ENCODE assay signal across 8 cellular contexts in genomic region chr11:13486926-13487660, GRCh38. TPM values are rescaled to one million over a fixed set of nuclear protein-coding genes. Genes with fewer than 3 reads are reported as not detected.
DNase-seq lines count a peak whose midpoint lies in the region; ATAC-seq, FAIRE-seq and TF ChIP-seq lines count a peak whose summit lies in the region.

No MANE protein-coding gene starts in this region.

- POLR2A ChIA-PET in HEK293T (lab: Yijun Ruan, JAX) = interaction anchor here (1.4 kb wide), 1 partner anchor 24 kb away, joined by 4 read pairs; the partner anchor contains the start of gene BTBD10

- peak; percentile 24 for DNase-seq in DND-41
- peak; percentile 60 for DNase-seq in SK-N-DZ (ENCODE audit: low spot score)
- DNase-seq in keratinocyte (ENCODE audit: low read depth, low spot score) = no peak
- DNase-seq in stimulated activated CD4-positive, alpha-beta T cell treated with anti-CD3 and anti-CD28 coated beads, Interleukin-4, amount 100 ng/mL, for 48 hours (ENCODE audit: low read depth in 2 of 2) = peak; percentile 47 to 59
- no peak for DNase-seq in HEK293T (ENCODE audit: extremely low spot score)
- DNase-seq in NCI-H2081 treated with DMSO at 0.1 percent for 48 hours (lab: John Stamatoyannopoulos, UW) = no peak

- H3K27me3 ChIP-seq in DND-41 (ENCODE audit: insufficient read depth, low read length, poor library complexity) (peaks cover 6% of the 10 kb centered on the region), keratinocyte (ENCODE audit: control insufficient read depth, extremely low read depth, insufficient read depth, low read length) (no peaks in the 10 kb centered on the region)

- ATAC-seq in DND-41 (ENCODE audit: insufficient read depth, low read depth) (peak; percentile 58; the same call in 2 of the 3 replicates), HG02798 (IDR thresholded peaks at IDR 0.05; ENCODE audit: poor library complexity, unreplicated experiment) (peak; percentile 74)

- H3K9me3 Mint-ChIP-seq in activated naive CD8-positive, alpha-beta T cell (ENCODE audit: low read depth) = no peaks in the 10 kb centered on the region

- CTCF ChIA-PET in HEK293T (lab: Yijun Ruan, JAX) = interaction anchor here (0.6 kb wide), 1 partner anchor 1494 kb away, joined by 4 read pairs; no protein-coding TSS in a partner anchor

- no peaks in the 10 kb centered on the region for H3K4me1 ChIP-seq in DND-41 (ENCODE audit: insufficient read depth, low read length)
- H3K4me1 ChIP-seq in keratinocyte (ENCODE audit: control insufficient read depth, extremely low read depth, insufficient read depth, low read length) = no peaks in the 10 kb centered on the region

- dilution Hi-C loops in keratinocyte (cut with MboI; ENCODE audit: extremely low pct_ligation_motif_present, low sequenced_read_pairs) = no loop called here

- H4K20me1 ChIP-seq in DND-41 (ENCODE audit: insufficient read depth, low read length) = no peaks in the 10 kb centered on the region
- H4K20me1 ChIP-seq in keratinocyte (ENCODE audit: control insufficient read depth, extremely low read depth, insufficient read depth, low read length) = no peaks in the 10 kb centered on the region

- H2AFZ ChIP-seq in DND-41 (ENCODE audit: low read depth, low read length) (no peak overlapping the region), keratinocyte (ENCODE audit: control insufficient read depth, low read length) (peak overlapping the region; percentile 44)

- FAIRE-seq in keratinocyte (lab: Jason Lieb, UNC) = no peak

- no peaks in the 10 kb centered on the region for H3K9me1 ChIP-seq in keratinocyte (ENCODE audit: control insufficient read depth, extremely low read depth, insufficient read depth, low read length)

- peak overlapping the region; percentile 77 for H3K27ac Mint-ChIP-seq in activated naive CD8-positive, alpha-beta T cell

- H3K9ac ChIP-seq in DND-41 (ENCODE audit: low read depth, low read length) (no peak overlapping the region), keratinocyte (ENCODE audit: control insufficient read depth, extremely low read depth, insufficient read depth, low read length) (no peak overlapping the region)

- H3K4me3 ChIP-seq in DND-41 (ENCODE audit: low read depth in 1 of 2, low read length in 2 of 2) (no peak overlapping the region), keratinocyte (ENCODE audit: control insufficient read depth in 2 of 3, extremely low read depth in 1 of 3, insufficient read depth in 2 of 3, low read depth in 1 of 3, low read length in 3 of 3) (no peak overlapping the region)

- H3K79me2 ChIP-seq in DND-41 (ENCODE audit: insufficient read depth, low read length) (no peaks in the 10 kb centered on the region), keratinocyte (ENCODE audit: control insufficient read depth, insufficient read depth, low read length) (no peaks in the 10 kb centered on the region)

- peaks cover 3% of the 10 kb centered on the region for H3K27me3 Mint-ChIP-seq in activated naive CD8-positive, alpha-beta T cell

- no peaks in the 10 kb centered on the region for H3K36me3 ChIP-seq in DND-41 (ENCODE audit: insufficient read depth, low read length)
- H3K36me3 ChIP-seq in keratinocyte (ENCODE audit: control insufficient read depth in 2 of 2, extremely low read depth in 1 of 2, insufficient read depth in 2 of 2, low read length in 2 of 2) = no peaks in the 10 kb centered on the region

- peak; percentile 52 for TF ChIP-seq CTCF in DND-41 (IDR thresholded peaks at IDR 0.05; ENCODE audit: borderline replicate concordance, extremely low read depth, low read length, poor library complexity, severe bottlenecking)
- peak; percentile 26 to 63 (median 59) for TF ChIP-seq CTCF in keratinocyte (optimal IDR thresholded peaks at IDR 0.05 in 1 of 3, IDR thresholded peaks at IDR 0.05 in 1 of 3, conservative IDR thresholded peaks at IDR 0.05 in 1 of 3; ENCODE audit: extremely low read depth in 1 of 3, insufficient read depth in 2 of 3, low read length in 3 of 3)

- H3K27ac ChIP-seq in DND-41 (ENCODE audit: low read length) = no peak overlapping the region
- no peak overlapping the region for H3K27ac ChIP-seq in keratinocyte (ENCODE audit: control insufficient read depth, insufficient read depth, low read length)

- H3K4me3 Mint-ChIP-seq in activated naive CD8-positive, alpha-beta T cell = peak overlapping the region; percentile 88

- H3K4me1 Mint-ChIP-seq in activated naive CD8-positive, alpha-beta T cell (ENCODE audit: low read depth) = peaks cover 6% of the 10 kb centered on the region

- no peaks in the 10 kb centered on the region for H3K36me3 Mint-ChIP-seq in activated naive CD8-positive, alpha-beta T cell

- H3K4me2 ChIP-seq in DND-41 (ENCODE audit: insufficient read depth, low read length) (no peak overlapping the region), keratinocyte (ENCODE audit: control insufficient read depth, extremely low read depth, insufficient read depth, low read depth, low read length) (peak overlapping the region; percentile 46)

- H3K9me3 ChIP-seq in DND-41 (ENCODE audit: insufficient read depth, low read length, severe bottlenecking) (no peaks in the 10 kb centered on the region), keratinocyte (ENCODE audit: control insufficient read depth, low read depth, low read length) (no peaks in the 10 kb centered on the region)

TF ChIP-seq in HEK293T, 16 proteins besides CTCF, POLR2A, EP300 and RAD21:
- TF ChIP-seq SUZ12 (IDR thresholded peaks at IDR 0.05) (no peak), ARNT (IDR thresholded peaks at IDR 0.05) (no peak), LEF1 (IDR thresholded peaks at IDR 0.05; ENCODE audit: borderline replicate concordance) (no peak), ELF4 (IDR thresholded peaks at IDR 0.05) (no peak), FOXK2 (IDR thresholded peaks at IDR 0.05) (no peak), L3MBTL2 (conservative IDR thresholded peaks at IDR 0.05) (no peak), BHLHE40 (IDR thresholded peaks at IDR 0.05; ENCODE audit: borderline replicate concordance) (no peak), NFRKB (IDR thresholded peaks at IDR 0.05) (no peak), HDGF (IDR thresholded peaks at IDR 0.05; ENCODE audit: borderline replicate concordance) (no peak), FOXA1 (IDR thresholded peaks at IDR 0.05) (no peak), ZNF384 (IDR thresholded peaks at IDR 0.05) (no peak), FOXM1 (IDR thresholded peaks at IDR 0.05; ENCODE audit: borderline replicate concordance) (no peak), CTBP1 (IDR thresholded peaks at IDR 0.05; ENCODE audit: borderline replicate concordance) (no peak)

RNA-seq across cellular contexts. Expression of gene PTH, which starts 8.7 kb away (rescaled TPM):
- not detected in 2 replicates for polyA plus RNA-seq in SK-N-DZ (2014; cell fraction: cytosol; rRNA removed)
- polyA plus RNA-seq in SK-N-DZ (2014; cell fraction: nucleus; rRNA removed) = not detected in 2 replicates
- polyA plus RNA-seq in keratinocyte = not detected in 3 replicates
- not detected for polyA plus RNA-seq in keratinocyte (2011; ENCODE audit: low read depth)
- polyA plus RNA-seq in keratinocyte (2011; cell fraction: cytosol; rRNA removed) = not detected in 2 replicates
- not detected in 2 replicates for polyA plus RNA-seq in keratinocyte (2011; cell fraction: nucleus; rRNA removed)
- not detected in 2 replicates for polyA plus RNA-seq in keratinocyte (2012; ENCODE audit: low replicate concordance)
- polyA minus RNA-seq in keratinocyte = not detected in 3 replicates
- polyA minus RNA-seq in keratinocyte (2011; cell fraction: cytosol; rRNA and poly(A)+ RNA removed) = not detected
- polyA minus RNA-seq in keratinocyte (2011; cell fraction: nucleus; rRNA and poly(A)+ RNA removed) = not detected in 2 replicates

RNA-seq across cellular contexts. Expression of gene BTBD10, which starts 24.1 kb away (rescaled TPM):
- 30.4 and 37.6 TPM in 2 replicates for polyA plus RNA-seq in SK-N-DZ (2014; cell fraction: cytosol; rRNA removed)
- 19.4 and 26.9 TPM in 2 replicates for polyA plus RNA-seq in SK-N-DZ (2014; cell fraction: nucleus; rRNA removed)
- polyA plus RNA-seq in keratinocyte = 45.6 to 76.0 TPM (median 66.5 TPM) in 3 replicates
- polyA plus RNA-seq in keratinocyte (2011; ENCODE audit: low read depth) = 59.9 TPM
- polyA plus RNA-seq in keratinocyte (2011; cell fraction: cytosol; rRNA removed) = 45.3 and 85.1 TPM in 2 replicates
- 50.2 and 63.7 TPM in 2 replicates for polyA plus RNA-seq in keratinocyte (2011; cell fraction: nucleus; rRNA removed)
- 40.5 and 60.6 TPM in 2 replicates for polyA plus RNA-seq in keratinocyte (2012; ENCODE audit: low replicate concordance)
- polyA minus RNA-seq in keratinocyte = 53.3 to 117 TPM (median 75.7 TPM) in 3 replicates
- polyA minus RNA-seq in keratinocyte (2011; cell fraction: cytosol; rRNA and poly(A)+ RNA removed) = 60.8 TPM
- polyA minus RNA-seq in keratinocyte (2011; cell fraction: nucleus; rRNA and poly(A)+ RNA removed) = 35.0 and 74.2 TPM in 2 replicates

Comparison
In these comparisons a context has a peak if more than half of its experiments do, and no peak if none do; other contexts are left out.
1. DNase-seq: peak in DND-41 (single experiment), SK-N-DZ (single experiment) and stimulated activated CD4-positive, alpha-beta T cell treated with anti-CD3 and anti-CD28 coated beads, Interleukin-4, amount 100 ng/mL, for 48 hours (2 of 2); none in keratinocyte (single experiment), HEK293T (single experiment) and NCI-H2081 treated with DMSO at 0.1 percent for 48 hours (single experiment).